ENCODE assay signal across 8 cellular contexts in the genomic region with DNA sequence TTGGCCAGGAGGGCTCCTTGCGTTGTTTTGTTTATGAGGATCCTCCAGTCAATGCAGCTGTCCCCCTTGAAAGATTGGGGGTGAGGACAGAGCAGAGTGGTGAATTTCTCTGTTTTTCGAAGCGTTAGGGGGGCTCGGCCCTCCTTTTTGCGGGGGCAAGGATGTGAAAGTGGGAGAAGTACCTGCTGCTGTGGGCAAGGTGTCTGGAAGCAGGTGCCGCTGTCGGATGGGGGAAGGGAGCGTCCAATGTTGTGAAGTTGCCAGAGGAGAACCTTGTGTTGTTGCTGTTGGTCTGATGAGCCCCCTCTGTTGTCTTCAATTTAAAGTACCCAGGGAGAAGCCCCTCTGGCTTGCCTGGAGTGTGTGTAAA. TPM values are rescaled to one million over a fixed set of nuclear protein-coding genes. Genes with fewer than 3 reads are reported as not detected.
DNase-seq lines count a peak whose midpoint lies in the region; ATAC-seq and TF ChIP-seq lines count a peak whose summit lies in the region.

No MANE protein-coding gene starts in this region.

- 0 to 3% methylated on average over 3 to 5 of the region's 8 CpGs for WGBS in esophagus squamous epithelium, 2 donors

- peak overlapping the region; percentile 92 for H2AFZ ChIP-seq in osteoblast (ENCODE audit: low read length)

- peak overlapping the region; percentile 50 to 76 (median 56) for H3K4me3 ChIP-seq in esophagus squamous epithelium
- H3K4me3 ChIP-seq in osteoblast (ENCODE audit: insufficient read depth, low read length), result peak overlapping the region; percentile 86

- peaks cover 3% of the 10 kb centered on the region for H3K79me2 ChIP-seq in osteoblast (ENCODE audit: insufficient read depth, low read length)

- no peaks in the 10 kb centered on the region for H3K36me3 ChIP-seq in esophagus squamous epithelium
- H3K36me3 ChIP-seq in osteoblast (ENCODE audit: insufficient read depth, low read length), result no peaks in the 10 kb centered on the region

- H3K27ac ChIP-seq in esophagus squamous epithelium, result no peak overlapping the region
- H3K27ac ChIP-seq in osteoblast (ENCODE audit: low read depth, low read length), result no peak overlapping the region
- H3K27ac ChIP-seq in RWPE1, result no peak overlapping the region

- no peak for ATAC-seq in GM21717 (IDR thresholded peaks at IDR 0.05; ENCODE audit: unreplicated experiment)

- peak overlapping the region; percentile 94 for H3K4me2 ChIP-seq in osteoblast (ENCODE audit: insufficient read depth, low read length)

- TF ChIP-seq POLR2A in esophagus squamous epithelium (IDR thresholded peaks at IDR 0.05), result no peak

- peaks cover 0 to 31% (median 0%) of the 10 kb centered on the region in 4 donors for H3K27me3 ChIP-seq in esophagus squamous epithelium
- H3K27me3 ChIP-seq in osteoblast (ENCODE audit: insufficient read depth, low read length), result no peaks in the 10 kb centered on the region

- TF ChIP-seq CTCF in esophagus squamous epithelium (IDR thresholded peaks at IDR 0.05) (no peak), osteoblast (IDR thresholded peaks at IDR 0.05; ENCODE audit: extremely low read depth, low read depth, low read length) (no peak), RWPE1 (conservative IDR thresholded peaks at IDR 0.05; ENCODE audit: low read depth) (no peak)

- POLR2A ChIA-PET in RWPE1 (lab: Yijun Ruan, JAX; ENCODE audit: low non-redundant PET), result interaction anchor here (0.7 kb wide), 1 partner anchor 898 kb away, joined by 3 read pairs; no protein-coding TSS in a partner anchor

- no peaks in the 10 kb centered on the region for H3K9me3 ChIP-seq in esophagus squamous epithelium
- H3K9me3 ChIP-seq in osteoblast (ENCODE audit: low read depth, low read length), result no peaks in the 10 kb centered on the region

- DNase-seq in D341Med (ENCODE audit: low spot score), result peak; percentile 47
- DNase-seq in NCI-H510A (lab: John Stamatoyannopoulos, UW), result peak; percentile 5
- DNase-seq in esophagus squamous epithelium (lab: John Stamatoyannopoulos, UW), result no peak
- no peak for DNase-seq in osteoblast (ENCODE audit: insufficient read length, low spot score, missing footprints)
- DNase-seq in NK-92 (lab: John Stamatoyannopoulos, UW; ENCODE audit: unreplicated experiment), result no peak
- no peak for DNase-seq in RWPE1 (ENCODE audit: low spot score)
- DNase-seq in activated T-cell treated with anti-CD3 and anti-CD28 coated beads, Interleukin-2, amount 50 U/mL, for 48 hours, result no peak

- H3K4me1 ChIP-seq in esophagus squamous epithelium, result peaks cover 0 to 14% (median 0%) of the 10 kb centered on the region in 3 donors
- H3K4me1 ChIP-seq in osteoblast (ENCODE audit: insufficient read depth, low read length), result peaks cover 8% of the 10 kb centered on the region

- intact Hi-C loops in esophagus squamous epithelium (cut with DNase I), result no loop called here

- CTCF ChIA-PET in RWPE1 (lab: Yijun Ruan, JAX), result no interaction called here

- H4K20me1 ChIP-seq in osteoblast (ENCODE audit: insufficient read depth, low read length), result no peaks in the 10 kb centered on the region

RNA-seq across cellular contexts. Expression of a gene that starts 0.6 kb away (rescaled TPM):
- total RNA-seq in esophagus squamous epithelium, result 1 to 10 TPM in 1 of 4 donors, under 1 TPM in 3; 0.27 to 1.3 (median 0.65) TPM
- total RNA-seq in osteoblast, result 27.1 and 32.4 TPM in 2 replicates

Comparison
In these comparisons a context has a peak if more than half of its experiments do, and no peak if none do; other contexts are left out.
1. DNase-seq: peak in D341Med (single experiment) and NCI-H510A (single experiment); none in esophagus squamous epithelium (single experiment), osteoblast (single experiment), NK-92 (single experiment), RWPE1 (single experiment) and activated T-cell treated with anti-CD3 and anti-CD28 coated beads, Interleukin-2, amount 50 U/mL, for 48 hours (0 of 2).
2. RNA of a gene that starts 0.6 kb away (total RNA-seq): 27.1 to 32.4 TPM in osteoblast; 0.27 to 1.3 TPM in esophagus squamous epithelium; every median in the first group is over 10 times any median in the second.